7 cellular contexts compared by ENCODE assay signal in the genomic region with DNA sequence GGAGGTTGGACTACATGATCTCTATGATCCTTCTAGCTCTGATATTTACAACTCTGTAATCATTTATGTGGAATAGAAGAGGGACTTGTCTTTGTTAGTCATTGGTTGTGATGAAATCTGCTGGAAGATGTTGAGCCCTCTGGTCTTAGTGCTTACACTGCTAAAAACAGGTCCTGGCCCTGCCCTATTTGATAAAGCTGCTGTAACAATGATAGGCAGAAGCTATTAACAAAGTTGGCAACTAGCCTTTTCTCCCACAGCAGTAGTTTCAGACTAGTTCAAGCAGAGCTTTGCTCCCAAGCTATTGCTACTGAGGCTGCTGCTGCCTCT.
DNase-seq lines count a peak whose midpoint lies in the region; ATAC-seq, FAIRE-seq and TF ChIP-seq lines count a peak whose summit lies in the region.

No MANE protein-coding gene starts in this region.

- H3K36me3 ChIP-seq in GM23338 (ENCODE audit: insufficient read depth) (no peaks in the 10 kb centered on the region), parathyroid adenoma (ENCODE audit: control insufficient read depth, insufficient read depth, low read length) (no peaks in the 10 kb centered on the region)

- H4K20me1 ChIP-seq in GM23338 (replicated peaks; ENCODE audit: insufficient read depth), result no peaks in the 10 kb centered on the region

- H2AFZ ChIP-seq in GM23338 (no peak overlapping the region), parathyroid adenoma (no peak overlapping the region)

- no peak for FAIRE-seq in urothelium cell line (lab: Jason Lieb, UNC)

- no peaks in the 10 kb centered on the region for H3F3A ChIP-seq in GM23338 (replicated peaks; ENCODE audit: low read depth)

- H3K4me1 ChIP-seq in GM23338 (ENCODE audit: insufficient read depth) (peaks cover 33% of the 10 kb centered on the region), parathyroid adenoma (peaks cover 9% of the 10 kb centered on the region)

- TF ChIP-seq CTCF in GM23338 (conservative IDR thresholded peaks at IDR 0.05; ENCODE audit: low read depth in 2 of 2) (no peak), fibroblast of the aortic adventitia (IDR thresholded peaks at IDR 0.05; ENCODE audit: insufficient read depth, low read length) (no peak), parathyroid adenoma (IDR thresholded peaks at IDR 0.05) (no peak)

- H3K27me3 Mint-ChIP-seq in GM23338 (ENCODE audit: insufficient read depth, low read depth, poor library complexity), result peaks cover 2% of the 10 kb centered on the region

- no peak overlapping the region for H3K4me3 ChIP-seq in GM23338
- H3K4me3 ChIP-seq in fibroblast of the aortic adventitia (ENCODE audit: low read depth, low read length), result no peak overlapping the region
- peak overlapping the region; percentile 17 for H3K4me3 ChIP-seq in parathyroid adenoma (ENCODE audit: low read depth, low read length)

- peaks cover 5% of the 10 kb centered on the region; the same call in 2 of the 3 replicates for H3K9me3 Mint-ChIP-seq in GM23338

- peaks cover 18% of the 10 kb centered on the region; the same call in 2 of the 3 replicates for H3K36me3 Mint-ChIP-seq in GM23338 (ENCODE audit: low read depth)

- DNase-seq in GM23338 (ENCODE audit: low spot score), result no peak
- DNase-seq in SW480 (ENCODE audit: low spot score), result peak; percentile 32
- DNase-seq in fibroblast of the aortic adventitia (ENCODE audit: low read depth), result peak; percentile 96
- no peak for DNase-seq in NK-92 (lab: John Stamatoyannopoulos, UW; ENCODE audit: unreplicated experiment)
- DNase-seq in urothelium cell line (ENCODE audit: low spot score), result no peak
- DNase-seq in stimulated activated CD4-positive, alpha-beta T cell treated with anti-CD3 and anti-CD28 coated beads, Interleukin-4, amount 100 ng/mL, for 1 hour, result no peak

- H3K79me2 ChIP-seq in GM23338 (replicated peaks; ENCODE audit: insufficient read depth) (peaks cover 89% of the 10 kb centered on the region), parathyroid adenoma (peaks cover 4% of the 10 kb centered on the region)

- peak overlapping the region; percentile 91 for H3K27ac Mint-ChIP-seq in GM23338

- H3K9ac ChIP-seq in parathyroid adenoma, result no peak overlapping the region

- H3K4me2 ChIP-seq in GM23338, result peak overlapping the region; percentile 18
- H3K4me2 ChIP-seq in parathyroid adenoma (ENCODE audit: low read length), result no peak overlapping the region

- H3K27me3 ChIP-seq in GM23338 (ENCODE audit: insufficient read depth) (no peaks in the 10 kb centered on the region), parathyroid adenoma (ENCODE audit: control insufficient read depth, insufficient read depth, low read length) (no peaks in the 10 kb centered on the region)

- peak overlapping the region; percentile 31 for H3K4me3 Mint-ChIP-seq in GM23338

- no peaks in the 10 kb centered on the region for H3K9me3 ChIP-seq in parathyroid adenoma (ENCODE audit: control insufficient read depth, low read length)

- peak overlapping the region; percentile 87 for H3K27ac ChIP-seq in GM23338 (ENCODE audit: low read depth)
- peak overlapping the region; percentile 16 for H3K27ac ChIP-seq in parathyroid adenoma

- H3K4me1 Mint-ChIP-seq in GM23338, result peaks cover 50% of the 10 kb centered on the region

- H3K9me2 ChIP-seq in GM23338 (ENCODE audit: insufficient read depth), result no peaks in the 10 kb centered on the region

- ATAC-seq in GM23338, result peak; percentile 8; the same call in 1 of the 3 replicates

TF ChIP-seq in GM23338, 12 proteins besides CTCF, POLR2A, EP300 and RAD21 (continues in another document):
- TF ChIP-seq JUNB (IDR thresholded peaks at IDR 0.05; ENCODE audit: unreplicated experiment) (no peak), ZNF331 (CRISPR knock-in tag; IDR thresholded peaks at IDR 0.05; ENCODE audit: low read depth) (no peak), STAT1 (IDR thresholded peaks at IDR 0.05; ENCODE audit: unreplicated experiment) (no peak), POLR2AphosphoS5 (IDR thresholded peaks at IDR 0.05; ENCODE audit: low read depth) (no peak), EZH2phosphoT487 (IDR thresholded peaks at IDR 0.05; ENCODE audit: unreplicated experiment) (no peak), NANOG (IDR thresholded peaks at IDR 0.05; ENCODE audit: borderline replicate concordance) (no peak), EZH2 (IDR thresholded peaks at IDR 0.05; ENCODE audit: low read depth, unreplicated experiment) (no peak), ZNF114 (CRISPR knock-in tag; IDR thresholded peaks at IDR 0.05) (no peak), CREB1 (CRISPR knock-in tag; IDR thresholded peaks at IDR 0.05; ENCODE audit: low read depth) (no peak)
- TF ChIP-seq, protein P1, sequence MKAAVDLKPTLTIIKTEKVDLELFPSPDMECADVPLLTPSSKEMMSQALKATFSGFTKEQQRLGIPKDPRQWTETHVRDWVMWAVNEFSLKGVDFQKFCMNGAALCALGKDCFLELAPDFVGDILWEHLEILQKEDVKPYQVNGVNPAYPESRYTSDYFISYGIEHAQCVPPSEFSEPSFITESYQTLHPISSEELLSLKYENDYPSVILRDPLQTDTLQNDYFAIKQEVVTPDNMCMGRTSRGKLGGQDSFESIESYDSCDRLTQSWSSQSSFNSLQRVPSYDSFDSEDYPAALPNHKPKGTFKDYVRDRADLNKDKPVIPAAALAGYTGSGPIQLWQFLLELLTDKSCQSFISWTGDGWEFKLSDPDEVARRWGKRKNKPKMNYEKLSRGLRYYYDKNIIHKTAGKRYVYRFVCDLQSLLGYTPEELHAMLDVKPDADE (IDR thresholded peaks at IDR 0.05), result no peak
- TF ChIP-seq, protein P2, sequence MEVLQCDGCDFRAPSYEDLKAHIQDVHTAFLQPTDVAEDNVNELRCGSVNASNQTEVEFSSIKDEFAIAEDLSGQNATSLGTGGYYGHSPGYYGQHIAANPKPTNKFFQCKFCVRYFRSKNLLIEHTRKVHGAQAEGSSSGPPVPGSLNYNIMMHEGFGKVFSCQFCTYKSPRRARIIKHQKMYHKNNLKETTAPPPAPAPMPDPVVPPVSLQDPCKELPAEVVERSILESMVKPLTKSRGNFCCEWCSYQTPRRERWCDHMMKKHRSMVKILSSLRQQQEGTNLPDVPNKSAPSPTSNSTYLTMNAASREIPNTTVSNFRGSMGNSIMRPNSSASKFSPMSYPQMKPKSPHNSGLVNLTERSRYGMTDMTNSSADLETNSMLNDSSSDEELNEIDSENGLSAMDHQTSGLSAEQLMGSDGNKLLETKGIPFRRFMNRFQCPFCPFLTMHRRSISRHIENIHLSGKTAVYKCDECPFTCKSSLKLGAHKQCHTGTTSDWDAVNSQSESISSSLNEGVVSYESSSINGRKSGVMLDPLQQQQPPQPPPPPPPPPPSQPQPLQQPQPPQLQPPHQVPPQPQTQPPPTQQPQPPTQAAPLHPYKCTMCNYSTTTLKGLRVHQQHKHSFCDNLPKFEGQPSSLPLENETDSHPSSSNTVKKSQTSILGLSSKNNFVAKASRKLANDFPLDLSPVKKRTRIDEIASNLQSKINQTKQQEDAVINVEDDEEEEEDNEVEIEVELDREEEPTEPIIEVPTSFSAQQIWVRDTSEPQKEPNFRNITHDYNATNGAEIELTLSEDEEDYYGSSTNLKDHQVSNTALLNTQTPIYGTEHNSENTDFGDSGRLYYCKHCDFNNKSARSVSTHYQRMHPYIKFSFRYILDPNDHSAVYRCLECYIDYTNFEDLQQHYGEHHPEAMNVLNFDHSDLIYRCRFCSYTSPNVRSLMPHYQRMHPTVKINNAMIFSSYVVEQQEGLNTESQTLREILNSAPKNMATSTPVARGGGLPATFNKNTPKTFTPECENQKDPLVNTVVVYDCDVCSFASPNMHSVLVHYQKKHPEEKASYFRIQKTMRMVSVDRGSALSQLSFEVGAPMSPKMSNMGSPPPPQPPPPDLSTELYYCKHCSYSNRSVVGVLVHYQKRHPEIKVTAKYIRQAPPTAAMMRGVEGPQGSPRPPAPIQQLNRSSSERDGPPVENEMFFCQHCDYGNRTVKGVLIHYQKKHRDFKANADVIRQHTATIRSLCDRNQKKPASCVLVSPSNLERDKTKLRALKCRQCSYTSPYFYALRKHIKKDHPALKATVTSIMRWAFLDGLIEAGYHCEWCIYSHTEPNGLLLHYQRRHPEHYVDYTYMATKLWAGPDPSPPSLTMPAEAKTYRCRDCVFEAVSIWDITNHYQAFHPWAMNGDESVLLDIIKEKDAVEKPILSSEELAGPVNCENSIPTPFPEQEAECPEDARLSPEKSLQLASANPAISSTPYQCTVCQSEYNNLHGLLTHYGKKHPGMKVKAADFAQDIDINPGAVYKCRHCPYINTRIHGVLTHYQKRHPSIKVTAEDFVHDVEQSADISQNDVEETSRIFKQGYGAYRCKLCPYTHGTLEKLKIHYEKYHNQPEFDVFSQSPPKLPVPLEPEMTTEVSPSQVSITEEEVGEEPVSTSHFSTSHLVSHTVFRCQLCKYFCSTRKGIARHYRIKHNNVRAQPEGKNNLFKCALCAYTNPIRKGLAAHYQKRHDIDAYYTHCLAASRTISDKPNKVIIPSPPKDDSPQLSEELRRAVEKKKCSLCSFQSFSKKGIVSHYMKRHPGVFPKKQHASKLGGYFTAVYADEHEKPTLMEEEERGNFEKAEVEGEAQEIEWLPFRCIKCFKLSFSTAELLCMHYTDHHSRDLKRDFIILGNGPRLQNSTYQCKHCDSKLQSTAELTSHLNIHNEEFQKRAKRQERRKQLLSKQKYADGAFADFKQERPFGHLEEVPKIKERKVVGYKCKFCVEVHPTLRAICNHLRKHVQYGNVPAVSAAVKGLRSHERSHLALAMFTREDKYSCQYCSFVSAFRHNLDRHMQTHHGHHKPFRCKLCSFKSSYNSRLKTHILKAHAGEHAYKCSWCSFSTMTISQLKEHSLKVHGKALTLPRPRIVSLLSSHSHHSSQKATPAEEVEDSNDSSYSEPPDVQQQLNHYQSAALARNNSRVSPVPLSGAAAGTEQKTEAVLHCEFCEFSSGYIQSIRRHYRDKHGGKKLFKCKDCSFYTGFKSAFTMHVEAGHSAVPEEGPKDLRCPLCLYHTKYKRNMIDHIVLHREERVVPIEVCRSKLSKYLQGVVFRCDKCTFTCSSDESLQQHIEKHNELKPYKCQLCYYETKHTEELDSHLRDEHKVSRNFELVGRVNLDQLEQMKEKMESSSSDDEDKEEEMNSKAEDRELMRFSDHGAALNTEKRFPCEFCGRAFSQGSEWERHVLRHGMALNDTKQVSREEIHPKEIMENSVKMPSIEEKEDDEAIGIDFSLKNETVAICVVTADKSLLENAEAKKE (CRISPR knock-in tag; IDR thresholded peaks at IDR 0.05), result no peak

Comparison
In these comparisons a context has a peak if more than half of its experiments do, and no peak if none do; other contexts are left out.
1. DNase-seq: peak in SW480 (single experiment) and fibroblast of the aortic adventitia (single experiment); none in GM23338 (single experiment), NK-92 (single experiment), urothelium cell line (single experiment) and stimulated activated CD4-positive, alpha-beta T cell treated with anti-CD3 and anti-CD28 coated beads, Interleukin-4, amount 100 ng/mL, for 1 hour (single experiment).